Comparison of ENCODE assay signal across 22 cellular contexts in the genomic region with DNA sequence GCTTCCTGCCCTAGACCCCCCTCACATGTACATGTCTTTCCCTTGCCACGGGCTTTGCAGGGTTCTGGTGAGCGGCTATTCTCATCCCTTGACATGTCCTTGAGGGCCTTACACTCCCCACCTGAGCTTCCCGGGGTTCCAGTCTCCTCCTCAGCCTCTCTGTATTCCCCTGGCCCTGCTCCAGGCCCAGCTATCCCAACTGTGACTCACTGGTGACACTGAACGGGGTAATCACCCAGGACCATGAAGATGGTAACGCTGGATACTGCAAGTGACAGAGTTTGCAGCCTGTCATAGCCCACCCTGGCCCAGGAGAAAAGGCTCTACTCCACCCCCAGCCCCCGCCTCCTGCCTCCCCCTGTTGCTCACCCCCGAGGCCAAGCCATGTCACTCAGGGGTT. TPM values are rescaled to one million over a fixed set of nuclear protein-coding genes. Genes with fewer than 3 reads are reported as not detected.
DNase-seq lines count a peak whose midpoint lies in the region; ATAC-seq lines count a peak whose summit lies in the region.
"Had no signal": no experiment of that assay in that cellular context is flagged by ENCODE, and none has a peak within 500 bp of the region (broad histone marks: within the 10 kb centered on the region; RNA-seq: fewer than 3 reads in every experiment).

No MANE protein-coding gene starts in this region.

- ATAC-seq in HG03457 (IDR thresholded peaks at IDR 0.05; ENCODE audit: unreplicated experiment) (no peak), GM21529 (IDR thresholded peaks at IDR 0.05; ENCODE audit: unreplicated experiment) (no peak)
- ATAC-seq: CD8-positive, alpha-beta T cell; left colon; natural killer cell treated with Interleukin-12 subunit alpha and Interleukin-12 subunit beta and Interleukin-15 and Interleukin-18, amount 100 ng/mL, for 72 hours; stimulated activated naive B cell treated with anti-CD40 and anti-IgM and Interleukin-4, amounts not matched to agents 10 μg/mL and 1 μg/mL and 100 μg/mL, for 72 hours; T-cell had no signal

- intact Hi-C loops in posterior vena cava (cut with DNase I) = loop anchor here (10.0 kb wide), 1 partner anchor 190 kb away; no protein-coding TSS in a partner anchor

- DNase-seq in EH (ENCODE audit: low read depth) (peak; percentile 44), HT1080 (ENCODE audit: low read depth) (peak; percentile 30), astrocyte of the hippocampus (ENCODE audit: low read depth, low spot score) (peak; percentile 38), posterior vena cava (ENCODE audit: low spot score) (peak; percentile 61), HT-29 (ENCODE audit: low spot score) (no peak)
- DNase-seq: activated CD4-positive, alpha-beta T cell treated with anti-CD3 and anti-CD28 coated beads, Interleukin-2, amount 10 ng/mL, durations not matched to agents 24 days and 14 days; amygdala; CD8-positive, alpha-beta T cell; DMS153; GDM1; hypothalamus; left colon; NCI-H1417 treated with DMSO at 0.1 percent for 48 hours; NCI-H2029 treated with DMSO at 0.1 percent for 48 hours; NCI-H526; retina; small intestine; stimulated activated naive B cell treated with anti-CD40 and anti-IgM and Interleukin-4, amounts not matched to agents 10 μg/mL and 1 μg/mL and 100 μg/mL, for 72 hours; T-cell had no signal

RNA-seq across cellular contexts. Expression of gene KIF3C, which starts 27.3 kb away (rescaled TPM):
- total RNA-seq in HT1080 (2014; rRNA removed; shearing (Covaris generic)) = 10.2 and 17.5 TPM in 2 replicates
- polyA plus RNA-seq in HT1080 (2015; cell fraction: cytosol; rRNA removed) = 11.4 and 12.8 TPM in 2 replicates
- 6.9 and 7.2 TPM in 2 replicates for polyA plus RNA-seq in HT1080 (2015; cell fraction: nucleus; rRNA removed)
- 10 to 100 TPM in 1 of 2 donors, 1 to 10 TPM in 1; 3.9 to 10.9 TPM for total RNA-seq in posterior vena cava
- total RNA-seq in HT-29 (2014; rRNA removed; shearing (Covaris generic)) = 1.9 and 3.2 TPM in 2 replicates
